8 cellular contexts compared by ENCODE assay signal in genomic region chr4:8439914-8440490, GRCh38. TPM values are rescaled to one million over a fixed set of nuclear protein-coding genes. Genes with fewer than 3 reads are reported as not detected.
A peak's percentile ranks its signal among the peaks of the same experiment; 100 is the strongest.
DNase-seq lines count a peak whose midpoint lies in the region; ATAC-seq, FAIRE-seq and TF ChIP-seq lines count a peak whose summit lies in the region.

No MANE protein-coding gene starts in this region.

- intact Hi-C loops in pancreas (cut with DNase I), result no loop called here
- intact Hi-C loops in posterior cingulate gyrus (cut with DNase I), result loop anchor here (1.0 kb wide), 1 partner anchor 12 kb away; no protein-coding TSS in a partner anchor

- peaks cover 10 to 35% (median 20%) of the 10 kb centered on the region in 3 donors for H3K4me1 ChIP-seq in pancreas

- 14 to 17% methylated on average over 12 of the region's 12 CpGs for WGBS in pancreas, 2 donors

- H3K4me3 ChIP-seq in WERI-Rb-1 (ENCODE audit: low read depth, low read length), result peak overlapping the region; percentile 76
- peak overlapping the region; percentile 76 for H3K4me3 ChIP-seq in fibroblast of the aortic adventitia (ENCODE audit: low read depth, low read length)
- H3K4me3 ChIP-seq in pancreas, result peak overlapping the region; percentile 64 to 100 (median 99)

- H3K9me3 ChIP-seq in WERI-Rb-1 (ENCODE audit: severe bottlenecking), result peaks cover 2% of the 10 kb centered on the region
- H3K9me3 ChIP-seq in pancreas, result no peaks in the 10 kb centered on the region

- peak; percentile 12 for DNase-seq in COLO668 (lab: John Stamatoyannopoulos, UW; ENCODE audit: unreplicated experiment)
- peak; percentile 17 for DNase-seq in GM20000 (ENCODE audit: low spot score)
- DNase-seq in WERI-Rb-1, result peak; percentile 37
- DNase-seq in fibroblast of the aortic adventitia (ENCODE audit: low read depth), result no peak
- no peak for DNase-seq in pancreas
- DNase-seq in stimulated activated CD4-positive, alpha-beta T cell treated with anti-CD3 and anti-CD28 coated beads, Interleukin-4, amount 100 ng/mL, for 1 hour, result no peak
- DNase-seq in posterior cingulate gyrus, result no peak

- TF ChIP-seq CTCF in GM20000 (IDR thresholded peaks at IDR 0.05; ENCODE audit: extremely low read depth, missing control alignments) (no peak), WERI-Rb-1 (IDR thresholded peaks at IDR 0.05; ENCODE audit: low read depth, low read length) (no peak), fibroblast of the aortic adventitia (IDR thresholded peaks at IDR 0.05; ENCODE audit: insufficient read depth, low read length) (no peak), pancreas (IDR thresholded peaks at IDR 0.05) (no peak)

- H3K27ac ChIP-seq in WERI-Rb-1, result peak overlapping the region; percentile 85
- H3K27ac ChIP-seq in pancreas, result peak overlapping the region; percentile 86 to 97 (median 96)

- no peaks in the 10 kb centered on the region for H3K27me3 ChIP-seq in WERI-Rb-1 (ENCODE audit: insufficient read depth, low read depth, severe bottlenecking)
- H3K27me3 ChIP-seq in pancreas, result no peaks in the 10 kb centered on the region

- no peak for FAIRE-seq in pancreas (lab: Jason Lieb, UNC)

- ATAC-seq in HG03521 (IDR thresholded peaks at IDR 0.05; ENCODE audit: unreplicated experiment), result peak; percentile 9
- ATAC-seq in pancreas, result peak; percentile 7 to 40 (median 26)

- H3K36me3 ChIP-seq in WERI-Rb-1, result peaks cover 6% of the 10 kb centered on the region
- no peaks in the 10 kb centered on the region for H3K36me3 ChIP-seq in pancreas

RNA-seq across cellular contexts. Expression of gene ACOX3, which starts 0.5 kb away (rescaled TPM):
- total RNA-seq in fibroblast of the aortic adventitia (ENCODE audit: low replicate concordance) (22.3 and 26.9 TPM in 2 replicates), pancreas (10 to 100 TPM; 16.1 to 23.5 (median 18.3) TPM)
- 10 to 100 TPM; 20.5 to 24.8 TPM for polyA plus RNA-seq in pancreas

RNA-seq across cellular contexts. Expression of gene TRMT44, which starts 0.6 kb away (rescaled TPM):
- total RNA-seq in fibroblast of the aortic adventitia (ENCODE audit: low replicate concordance) (10.8 and 18.9 TPM in 2 replicates), pancreas (10 to 100 TPM in 2 of 6 donors, 1 to 10 TPM in 4; 6.1 to 14.0 (median 9.2) TPM)
- 1 to 10 TPM; 7.0 to 8.6 TPM for polyA plus RNA-seq in pancreas

Comparison
In these comparisons a context has a peak if more than half of its experiments do, and no peak if none do; other contexts are left out.
1. DNase-seq: peak in COLO668 (single experiment), GM20000 (single experiment) and WERI-Rb-1 (single experiment); none in fibroblast of the aortic adventitia (single experiment), pancreas (0 of 6), stimulated activated CD4-positive, alpha-beta T cell treated with anti-CD3 and anti-CD28 coated beads, Interleukin-4, amount 100 ng/mL, for 1 hour (single experiment) and posterior cingulate gyrus (0 of 10).
2. Peak in every context shown above with its lines, with median percentiles within 50 percentile points of each other: H3K4me3 ChIP-seq.